In the genomic region with DNA sequence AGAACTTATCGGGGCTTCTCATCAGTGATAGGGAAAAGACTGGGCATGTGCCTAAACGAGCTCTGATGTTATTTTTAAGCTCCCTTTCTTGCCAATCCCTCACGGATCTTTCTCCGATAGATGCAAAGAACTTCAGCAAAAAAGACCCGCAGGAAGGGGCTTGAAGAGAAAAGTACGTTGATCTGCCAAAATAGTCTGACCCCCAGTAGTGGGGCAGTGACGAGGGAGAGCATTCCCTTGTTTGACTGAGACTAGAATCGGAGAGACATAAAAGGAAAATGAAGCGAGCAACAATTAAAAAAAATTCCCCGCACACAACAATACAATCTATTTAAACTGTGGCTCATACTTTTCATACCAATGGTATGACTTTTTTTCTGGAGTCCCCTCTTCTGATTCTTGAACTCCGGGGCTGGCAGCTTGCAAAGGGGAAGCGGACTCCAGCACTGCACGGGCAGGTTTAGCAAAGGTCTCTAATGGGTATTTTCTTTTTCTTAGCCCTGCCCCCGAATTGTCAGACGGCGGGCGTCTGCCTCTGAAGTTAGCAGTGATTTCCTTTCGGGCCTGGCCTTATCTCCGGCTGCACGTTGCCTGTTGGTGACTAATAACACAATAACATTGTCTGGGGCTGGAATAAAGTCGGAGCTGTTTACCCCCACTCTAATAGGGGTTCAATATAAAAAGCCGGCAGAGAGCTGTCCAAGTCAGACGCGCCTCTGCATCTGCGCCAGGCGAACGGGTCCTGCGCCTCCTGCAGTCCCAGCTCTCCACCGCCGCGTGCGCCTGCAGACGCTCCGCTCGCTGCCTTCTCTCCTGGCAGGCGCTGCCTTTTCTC, we compare ENCODE assay signal across 1 cellular context.
TF ChIP-seq lines count a peak whose summit lies in the region.

A gene (plus strand): TSS at position 707 of the 835 bp plus-strand sequence. CDS start 269 bp downstream, outside the sequence.

TF ChIP-seq in HepG2, 621 proteins besides CTCF, POLR2A, EP300 and RAD21 (continued from another document and continues in another):
- TF ChIP-seq SRSF1 (optimal IDR thresholded peaks at IDR 0.05; ENCODE audit: low read depth, low read length): no peak
- 0 out of 2 replicates have a peak, but pooled peaks have one; percentile 35 for TF ChIP-seq ZNF431 (CRISPR knock-in tag; IDR thresholded peaks at IDR 0.05; ENCODE audit: borderline replicate concordance, low read depth)
- TF ChIP-seq MTA3 (CRISPR knock-in tag; IDR thresholded peaks at IDR 0.05): no peak
- TF ChIP-seq KLF9 (CRISPR knock-in tag; IDR thresholded peaks at IDR 0.05; ENCODE audit: low read depth): no peak
- TF ChIP-seq ZNF850 (CRISPR knock-in tag; conservative IDR thresholded peaks at IDR 0.05): no peak
- TF ChIP-seq ZNF160 (CRISPR knock-in tag; IDR thresholded peaks at IDR 0.05): no peak
- TF ChIP-seq PHF21A (CRISPR knock-in tag; IDR thresholded peaks at IDR 0.05): peak; percentile 72
- peak; percentile 19; the same call in 1 of the 2 replicates for TF ChIP-seq ZNF772 (CRISPR knock-in tag; IDR thresholded peaks at IDR 0.05)
- peak; percentile 60; the same call in 1 of the 2 replicates for TF ChIP-seq GFI1 (CRISPR knock-in tag; IDR thresholded peaks at IDR 0.05; ENCODE audit: borderline replicate concordance)
- TF ChIP-seq SOX13 (IDR thresholded peaks at IDR 0.05): no peak
- no peak for TF ChIP-seq SOX13 (CRISPR knock-in tag; conservative IDR thresholded peaks at IDR 0.05 in 1 of 2, IDR thresholded peaks at IDR 0.05 in 1 of 2)
- TF ChIP-seq, protein P1, sequence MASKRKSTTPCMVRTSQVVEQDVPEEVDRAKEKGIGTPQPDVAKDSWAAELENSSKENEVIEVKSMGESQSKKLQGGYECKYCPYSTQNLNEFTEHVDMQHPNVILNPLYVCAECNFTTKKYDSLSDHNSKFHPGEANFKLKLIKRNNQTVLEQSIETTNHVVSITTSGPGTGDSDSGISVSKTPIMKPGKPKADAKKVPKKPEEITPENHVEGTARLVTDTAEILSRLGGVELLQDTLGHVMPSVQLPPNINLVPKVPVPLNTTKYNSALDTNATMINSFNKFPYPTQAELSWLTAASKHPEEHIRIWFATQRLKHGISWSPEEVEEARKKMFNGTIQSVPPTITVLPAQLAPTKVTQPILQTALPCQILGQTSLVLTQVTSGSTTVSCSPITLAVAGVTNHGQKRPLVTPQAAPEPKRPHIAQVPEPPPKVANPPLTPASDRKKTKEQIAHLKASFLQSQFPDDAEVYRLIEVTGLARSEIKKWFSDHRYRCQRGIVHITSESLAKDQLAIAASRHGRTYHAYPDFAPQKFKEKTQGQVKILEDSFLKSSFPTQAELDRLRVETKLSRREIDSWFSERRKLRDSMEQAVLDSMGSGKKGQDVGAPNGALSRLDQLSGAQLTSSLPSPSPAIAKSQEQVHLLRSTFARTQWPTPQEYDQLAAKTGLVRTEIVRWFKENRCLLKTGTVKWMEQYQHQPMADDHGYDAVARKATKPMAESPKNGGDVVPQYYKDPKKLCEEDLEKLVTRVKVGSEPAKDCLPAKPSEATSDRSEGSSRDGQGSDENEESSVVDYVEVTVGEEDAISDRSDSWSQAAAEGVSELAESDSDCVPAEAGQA (IDR thresholded peaks at IDR 0.05; ENCODE audit: low read depth): no peak
- TF ChIP-seq, protein P1 (CRISPR knock-in tag; IDR thresholded peaks at IDR 0.05; ENCODE audit: borderline replicate concordance): no peak
- TF ChIP-seq, protein P2, sequence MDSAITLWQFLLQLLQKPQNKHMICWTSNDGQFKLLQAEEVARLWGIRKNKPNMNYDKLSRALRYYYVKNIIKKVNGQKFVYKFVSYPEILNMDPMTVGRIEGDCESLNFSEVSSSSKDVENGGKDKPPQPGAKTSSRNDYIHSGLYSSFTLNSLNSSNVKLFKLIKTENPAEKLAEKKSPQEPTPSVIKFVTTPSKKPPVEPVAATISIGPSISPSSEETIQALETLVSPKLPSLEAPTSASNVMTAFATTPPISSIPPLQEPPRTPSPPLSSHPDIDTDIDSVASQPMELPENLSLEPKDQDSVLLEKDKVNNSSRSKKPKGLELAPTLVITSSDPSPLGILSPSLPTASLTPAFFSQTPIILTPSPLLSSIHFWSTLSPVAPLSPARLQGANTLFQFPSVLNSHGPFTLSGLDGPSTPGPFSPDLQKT (CRISPR knock-in tag; IDR thresholded peaks at IDR 0.05; ENCODE audit: borderline replicate concordance): no peak
- TF ChIP-seq SCMH1 (CRISPR knock-in tag; IDR thresholded peaks at IDR 0.05; ENCODE audit: borderline replicate concordance): 0 out of 2 replicates have a peak, but pooled peaks have one; percentile 61
- TF ChIP-seq RBAK (CRISPR knock-in tag; IDR thresholded peaks at IDR 0.05): no peak
- TF ChIP-seq, protein P3, sequence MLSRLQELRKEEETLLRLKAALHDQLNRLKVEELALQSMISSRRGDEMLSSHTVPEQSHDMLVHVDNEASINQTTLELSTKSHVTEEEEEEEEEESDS (CRISPR knock-in tag; IDR thresholded peaks at IDR 0.05; ENCODE audit: borderline replicate concordance): no peak
- no peak for TF ChIP-seq ZNF557 (CRISPR knock-in tag; IDR thresholded peaks at IDR 0.05)
- TF ChIP-seq U2AF1 (optimal IDR thresholded peaks at IDR 0.05; ENCODE audit: low read depth, low read length): no peak
- TF ChIP-seq, protein P4, sequence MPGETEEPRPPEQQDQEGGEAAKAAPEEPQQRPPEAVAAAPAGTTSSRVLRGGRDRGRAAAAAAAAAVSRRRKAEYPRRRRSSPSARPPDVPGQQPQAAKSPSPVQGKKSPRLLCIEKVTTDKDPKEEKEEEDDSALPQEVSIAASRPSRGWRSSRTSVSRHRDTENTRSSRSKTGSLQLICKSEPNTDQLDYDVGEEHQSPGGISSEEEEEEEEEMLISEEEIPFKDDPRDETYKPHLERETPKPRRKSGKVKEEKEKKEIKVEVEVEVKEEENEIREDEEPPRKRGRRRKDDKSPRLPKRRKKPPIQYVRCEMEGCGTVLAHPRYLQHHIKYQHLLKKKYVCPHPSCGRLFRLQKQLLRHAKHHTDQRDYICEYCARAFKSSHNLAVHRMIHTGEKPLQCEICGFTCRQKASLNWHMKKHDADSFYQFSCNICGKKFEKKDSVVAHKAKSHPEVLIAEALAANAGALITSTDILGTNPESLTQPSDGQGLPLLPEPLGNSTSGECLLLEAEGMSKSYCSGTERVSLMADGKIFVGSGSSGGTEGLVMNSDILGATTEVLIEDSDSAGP (CRISPR knock-in tag; IDR thresholded peaks at IDR 0.05; ENCODE audit: borderline replicate concordance): peak; percentile 60; the same call in 1 of the 2 replicates
- no peak for TF ChIP-seq ATF7-NPFF (CRISPR knock-in tag; IDR thresholded peaks at IDR 0.05; ENCODE audit: low read depth)
- TF ChIP-seq ZNF484 (CRISPR knock-in tag; IDR thresholded peaks at IDR 0.05; ENCODE audit: borderline replicate concordance, low read depth): no peak
- TF ChIP-seq, protein P5, sequence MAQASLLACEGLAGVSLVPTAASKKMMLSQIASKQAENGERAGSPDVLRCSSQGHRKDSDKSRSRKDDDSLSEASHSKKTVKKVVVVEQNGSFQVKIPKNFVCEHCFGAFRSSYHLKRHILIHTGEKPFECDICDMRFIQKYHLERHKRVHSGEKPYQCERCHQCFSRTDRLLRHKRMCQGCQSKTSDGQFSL (CRISPR knock-in tag; IDR thresholded peaks at IDR 0.05): no peak
- TF ChIP-seq, protein P6, sequence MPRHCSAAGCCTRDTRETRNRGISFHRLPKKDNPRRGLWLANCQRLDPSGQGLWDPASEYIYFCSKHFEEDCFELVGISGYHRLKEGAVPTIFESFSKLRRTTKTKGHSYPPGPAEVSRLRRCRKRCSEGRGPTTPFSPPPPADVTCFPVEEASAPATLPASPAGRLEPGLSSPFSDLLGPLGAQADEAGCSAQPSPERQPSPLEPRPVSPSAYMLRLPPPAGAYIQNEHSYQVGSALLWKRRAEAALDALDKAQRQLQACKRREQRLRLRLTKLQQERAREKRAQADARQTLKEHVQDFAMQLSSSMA (CRISPR knock-in tag; IDR thresholded peaks at IDR 0.05): 0 out of 2 replicates have a peak, but pooled peaks have one; percentile 26
- TF ChIP-seq, protein P7, sequence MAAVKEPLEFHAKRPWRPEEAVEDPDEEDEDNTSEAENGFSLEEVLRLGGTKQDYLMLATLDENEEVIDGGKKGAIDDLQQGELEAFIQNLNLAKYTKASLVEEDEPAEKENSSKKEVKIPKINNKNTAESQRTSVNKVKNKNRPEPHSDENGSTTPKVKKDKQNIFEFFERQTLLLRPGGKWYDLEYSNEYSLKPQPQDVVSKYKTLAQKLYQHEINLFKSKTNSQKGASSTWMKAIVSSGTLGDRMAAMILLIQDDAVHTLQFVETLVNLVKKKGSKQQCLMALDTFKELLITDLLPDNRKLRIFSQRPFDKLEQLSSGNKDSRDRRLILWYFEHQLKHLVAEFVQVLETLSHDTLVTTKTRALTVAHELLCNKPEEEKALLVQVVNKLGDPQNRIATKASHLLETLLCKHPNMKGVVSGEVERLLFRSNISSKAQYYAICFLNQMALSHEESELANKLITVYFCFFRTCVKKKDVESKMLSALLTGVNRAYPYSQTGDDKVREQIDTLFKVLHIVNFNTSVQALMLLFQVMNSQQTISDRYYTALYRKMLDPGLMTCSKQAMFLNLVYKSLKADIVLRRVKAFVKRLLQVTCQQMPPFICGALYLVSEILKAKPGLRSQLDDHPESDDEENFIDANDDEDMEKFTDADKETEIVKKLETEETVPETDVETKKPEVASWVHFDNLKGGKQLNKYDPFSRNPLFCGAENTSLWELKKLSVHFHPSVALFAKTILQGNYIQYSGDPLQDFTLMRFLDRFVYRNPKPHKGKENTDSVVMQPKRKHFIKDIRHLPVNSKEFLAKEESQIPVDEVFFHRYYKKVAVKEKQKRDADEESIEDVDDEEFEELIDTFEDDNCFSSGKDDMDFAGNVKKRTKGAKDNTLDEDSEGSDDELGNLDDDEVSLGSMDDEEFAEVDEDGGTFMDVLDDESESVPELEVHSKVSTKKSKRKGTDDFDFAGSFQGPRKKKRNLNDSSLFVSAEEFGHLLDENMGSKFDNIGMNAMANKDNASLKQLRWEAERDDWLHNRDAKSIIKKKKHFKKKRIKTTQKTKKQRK (IDR thresholded peaks at IDR 0.05; ENCODE audit: low read length): no peak
- no peak for TF ChIP-seq SUZ12 (IDR thresholded peaks at IDR 0.05; ENCODE audit: low read depth, low read length)
- TF ChIP-seq, protein P8, sequence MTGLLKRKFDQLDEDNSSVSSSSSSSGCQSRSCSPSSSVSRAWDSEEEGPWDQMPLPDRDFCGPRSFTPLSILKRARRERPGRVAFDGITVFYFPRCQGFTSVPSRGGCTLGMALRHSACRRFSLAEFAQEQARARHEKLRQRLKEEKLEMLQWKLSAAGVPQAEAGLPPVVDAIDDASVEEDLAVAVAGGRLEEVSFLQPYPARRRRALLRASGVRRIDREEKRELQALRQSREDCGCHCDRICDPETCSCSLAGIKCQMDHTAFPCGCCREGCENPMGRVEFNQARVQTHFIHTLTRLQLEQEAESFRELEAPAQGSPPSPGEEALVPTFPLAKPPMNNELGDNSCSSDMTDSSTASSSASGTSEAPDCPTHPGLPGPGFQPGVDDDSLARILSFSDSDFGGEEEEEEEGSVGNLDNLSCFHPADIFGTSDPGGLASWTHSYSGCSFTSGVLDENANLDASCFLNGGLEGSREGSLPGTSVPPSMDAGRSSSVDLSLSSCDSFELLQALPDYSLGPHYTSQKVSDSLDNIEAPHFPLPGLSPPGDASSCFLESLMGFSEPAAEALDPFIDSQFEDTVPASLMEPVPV (CRISPR knock-in tag; IDR thresholded peaks at IDR 0.05): no peak
- no peak for TF ChIP-seq AHR (CRISPR knock-in tag; IDR thresholded peaks at IDR 0.05)
- TF ChIP-seq, protein P9, sequence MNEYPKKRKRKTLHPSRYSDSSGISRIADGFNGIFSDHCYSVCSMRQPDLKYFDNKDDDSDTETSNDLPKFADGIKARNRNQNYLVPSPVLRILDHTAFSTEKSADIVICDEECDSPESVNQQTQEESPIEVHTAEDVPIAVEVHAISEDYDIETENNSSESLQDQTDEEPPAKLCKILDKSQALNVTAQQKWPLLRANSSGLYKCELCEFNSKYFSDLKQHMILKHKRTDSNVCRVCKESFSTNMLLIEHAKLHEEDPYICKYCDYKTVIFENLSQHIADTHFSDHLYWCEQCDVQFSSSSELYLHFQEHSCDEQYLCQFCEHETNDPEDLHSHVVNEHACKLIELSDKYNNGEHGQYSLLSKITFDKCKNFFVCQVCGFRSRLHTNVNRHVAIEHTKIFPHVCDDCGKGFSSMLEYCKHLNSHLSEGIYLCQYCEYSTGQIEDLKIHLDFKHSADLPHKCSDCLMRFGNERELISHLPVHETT (CRISPR knock-in tag; conservative IDR thresholded peaks at IDR 0.05): no peak
- no peak for TF ChIP-seq PPARG (CRISPR knock-in tag; conservative IDR thresholded peaks at IDR 0.05)
- no peak for TF ChIP-seq PRPF4 (IDR thresholded peaks at IDR 0.05; ENCODE audit: low read depth, low read length, poor library complexity, severe bottlenecking)
- TF ChIP-seq MTA1 (CRISPR knock-in tag; IDR thresholded peaks at IDR 0.05; ENCODE audit: borderline replicate concordance): no peak
- TF ChIP-seq ZNF619 (CRISPR knock-in tag; IDR thresholded peaks at IDR 0.05): no peak
